In genomic region chr9:133355881-133356357, GRCh38 we compare ENCODE assay signal across 8 cellular contexts. TPM values are rescaled to one million over a fixed set of nuclear protein-coding genes. Genes with fewer than 3 reads are reported as not detected.
DNase-seq lines count a peak whose midpoint lies in the region; ATAC-seq and TF ChIP-seq lines count a peak whose summit lies in the region.

No MANE protein-coding gene starts in this region.

- ATAC-seq in activated CD4-positive, alpha-beta T cell treated with anti-CD3 and anti-CD28 coated beads for 36 hours: peak; percentile 23
- peak; percentile 35 for ATAC-seq in HG03175 (IDR thresholded peaks at IDR 0.05; ENCODE audit: unreplicated experiment)
- ATAC-seq in activated CD8-positive, alpha-beta T cell treated with anti-CD3 and anti-CD28 coated beads for 36 hours: peak; percentile 26
- ATAC-seq in left ventricle myocardium superior: peak; percentile 9

- H3K9me3 Mint-ChIP-seq in activated CD4-positive, alpha-beta T cell treated with anti-CD3 and anti-CD28 coated beads for 36 hours (ENCODE audit: low read depth): no peaks in the 10 kb centered on the region
- H3K9me3 Mint-ChIP-seq in activated CD8-positive, alpha-beta T cell treated with anti-CD3 and anti-CD28 coated beads for 36 hours: no peaks in the 10 kb centered on the region

- CTCF ChIA-PET in activated CD4-positive, alpha-beta T cell treated with anti-CD3 and anti-CD28 coated beads for 36 hours (lab: Charles Lee): interaction anchor here (0.8 to 5.4 kb wide), 5 partner anchors 16 to 170 kb away, joined by 3 to 44 read pairs (median 3); no protein-coding TSS in a partner anchor
- CTCF ChIA-PET in activated CD8-positive, alpha-beta T cell treated with anti-CD3 and anti-CD28 coated beads for 36 hours (lab: Charles Lee): interaction anchor here (0.7 to 4.8 kb wide), 7 partner anchors 13 to 117 kb away, joined by 3 to 38 read pairs (median 3); no protein-coding TSS in a partner anchor

- TF ChIP-seq CTCF in activated CD8-positive, alpha-beta T cell treated with anti-CD3 and anti-CD28 coated beads for 36 hours (IDR thresholded peaks at IDR 0.05): no peak

- peak overlapping the region; percentile 63 to 85 (median 77) for H3K4me3 ChIP-seq in skin epidermis

- H3K4me3 Mint-ChIP-seq in activated CD4-positive, alpha-beta T cell treated with anti-CD3 and anti-CD28 coated beads for 36 hours: peak overlapping the region; percentile 91
- H3K4me3 Mint-ChIP-seq in activated CD8-positive, alpha-beta T cell treated with anti-CD3 and anti-CD28 coated beads for 36 hours: peak overlapping the region; percentile 90

- no peaks in the 10 kb centered on the region for H3K27me3 Mint-ChIP-seq in activated CD4-positive, alpha-beta T cell treated with anti-CD3 and anti-CD28 coated beads for 36 hours
- no peaks in the 10 kb centered on the region for H3K27me3 Mint-ChIP-seq in activated CD8-positive, alpha-beta T cell treated with anti-CD3 and anti-CD28 coated beads for 36 hours

- DNase-seq in activated CD4-positive, alpha-beta T cell treated with anti-CD3 and anti-CD28 coated beads for 36 hours: peak; percentile 40
- DNase-seq in activated CD4-positive, alpha-beta T cell treated with anti-CD3 and anti-CD28 coated beads for 4 hours: no peak
- no peak for DNase-seq in activated CD8-positive, alpha-beta T cell treated with anti-CD3 and anti-CD28 coated beads for 36 hours
- DNase-seq in left ventricle myocardium superior (no peak), NCI-H2081 treated with DMSO at 0.1 percent for 48 hours (lab: John Stamatoyannopoulos, UW) (no peak), HCEC 1CT (no peak)

- H3K36me3 Mint-ChIP-seq in activated CD4-positive, alpha-beta T cell treated with anti-CD3 and anti-CD28 coated beads for 36 hours (ENCODE audit: low read depth): peaks cover 41% of the 10 kb centered on the region
- peaks cover 35% of the 10 kb centered on the region for H3K36me3 Mint-ChIP-seq in activated CD8-positive, alpha-beta T cell treated with anti-CD3 and anti-CD28 coated beads for 36 hours (ENCODE audit: low read depth)

- POLR2A ChIA-PET in activated CD4-positive, alpha-beta T cell treated with anti-CD3 and anti-CD28 coated beads for 36 hours (lab: Charles Lee): interaction anchor here (0.9 to 13.3 kb wide), 2 partner anchors 8 to 15 kb away, joined by 4 to 287 read pairs; no protein-coding TSS in a partner anchor
- POLR2A ChIA-PET in activated CD8-positive, alpha-beta T cell treated with anti-CD3 and anti-CD28 coated beads for 36 hours (lab: Charles Lee): interaction anchor here (0.9 to 28.8 kb wide), 6 partner anchors 6 to 49 kb away, joined by 3 to 872 read pairs (median 4); partner anchors contain the start of genes MED22, RPL7A, STKLD1 and SURF1

- H3K27ac ChIP-seq in skin epidermis: peak overlapping the region; percentile 27 to 89 (median 85)

- H3K27ac Mint-ChIP-seq in activated CD4-positive, alpha-beta T cell treated with anti-CD3 and anti-CD28 coated beads for 36 hours: peak overlapping the region; percentile 85
- H3K27ac Mint-ChIP-seq in activated CD8-positive, alpha-beta T cell treated with anti-CD3 and anti-CD28 coated beads for 36 hours: peak overlapping the region; percentile 87

- intact Hi-C loops in activated CD4-positive, alpha-beta T cell treated with anti-CD3 and anti-CD28 coated beads for 36 hours (cut with DNase I, micrococcal nuclease): loop anchor here (1.0 to 10.0 kb wide), 9 partner anchors 8 to 709 kb away; partner anchors contain the start of genes MED22 (in 2 of the 2), RPL7A (in 2 of the 2), BRD3 (in 1 of the 2) and CACFD1 (in 1 of the 2)
- intact Hi-C loops in activated CD8-positive, alpha-beta T cell treated with anti-CD3 and anti-CD28 coated beads for 36 hours (cut with micrococcal nuclease): no loop called here
- intact Hi-C loops in left ventricle myocardium superior (cut with micrococcal nuclease): no loop called here

- H3K4me1 Mint-ChIP-seq in activated CD4-positive, alpha-beta T cell treated with anti-CD3 and anti-CD28 coated beads for 36 hours: peaks cover 48% of the 10 kb centered on the region
- peaks cover 63% of the 10 kb centered on the region for H3K4me1 Mint-ChIP-seq in activated CD8-positive, alpha-beta T cell treated with anti-CD3 and anti-CD28 coated beads for 36 hours (ENCODE audit: low read depth)

RNA-seq across cellular contexts. Expression of gene SURF1, which starts 0.4 kb away (rescaled TPM):
- 10 to 100 TPM; 17.4 to 29.1 TPM for total RNA-seq in activated CD4-positive, alpha-beta T cell treated with anti-CD3 and anti-CD28 coated beads for 36 hours
- total RNA-seq in activated CD8-positive, alpha-beta T cell treated with anti-CD3 and anti-CD28 coated beads for 36 hours: 10 to 100 TPM; 22.1 to 25.3 TPM
- 64.3 TPM for total RNA-seq in left ventricle myocardium superior

RNA-seq across cellular contexts. Expression of gene SURF2, which starts 0.4 kb away (rescaled TPM):
- 10 to 100 TPM; 17.3 to 21.8 TPM for total RNA-seq in activated CD4-positive, alpha-beta T cell treated with anti-CD3 and anti-CD28 coated beads for 36 hours
- 10 to 100 TPM; 14.6 to 21.5 TPM for total RNA-seq in activated CD8-positive, alpha-beta T cell treated with anti-CD3 and anti-CD28 coated beads for 36 hours
- total RNA-seq in left ventricle myocardium superior: 14.5 TPM

RNA-seq across cellular contexts. Expression of gene RPL7A, which starts 7.9 kb away (rescaled TPM):
- 1,000 to 10,000 TPM; 3,179 to 3,246 TPM for total RNA-seq in activated CD4-positive, alpha-beta T cell treated with anti-CD3 and anti-CD28 coated beads for 36 hours
- total RNA-seq in activated CD8-positive, alpha-beta T cell treated with anti-CD3 and anti-CD28 coated beads for 36 hours: 1,000 to 10,000 TPM; 3,479 to 3,507 TPM
- 898 TPM for total RNA-seq in left ventricle myocardium superior

RNA-seq across cellular contexts. Expression of gene MED22, which starts 8.0 kb away (rescaled TPM):
- 10 to 100 TPM; 22.9 to 26.4 TPM for total RNA-seq in activated CD4-positive, alpha-beta T cell treated with anti-CD3 and anti-CD28 coated beads for 36 hours
- total RNA-seq in activated CD8-positive, alpha-beta T cell treated with anti-CD3 and anti-CD28 coated beads for 36 hours: 10 to 100 TPM; 23.4 to 29.0 TPM
- 21.5 TPM for total RNA-seq in left ventricle myocardium superior

RNA-seq across cellular contexts. Expression of gene SURF6, which starts 19.9 kb away (rescaled TPM):
- total RNA-seq in activated CD4-positive, alpha-beta T cell treated with anti-CD3 and anti-CD28 coated beads for 36 hours: 10 to 100 TPM; 22.4 to 24.3 TPM
- 10 to 100 TPM; 24.9 to 28.3 TPM for total RNA-seq in activated CD8-positive, alpha-beta T cell treated with anti-CD3 and anti-CD28 coated beads for 36 hours
- 11.9 TPM for total RNA-seq in left ventricle myocardium superior

Comparison
In these comparisons a context has a peak if more than half of its experiments do, and no peak if none do; other contexts are left out.
1. intact Hi-C loops: an anchor here in activated CD4-positive, alpha-beta T cell treated with anti-CD3 and anti-CD28 coated beads for 36 hours (1.0 to 10.0 kb wide); none called in activated CD8-positive, alpha-beta T cell treated with anti-CD3 and anti-CD28 coated beads for 36 hours and left ventricle myocardium superior.